Comparison of ENCODE assay signal across 9 cellular contexts in genomic region chr3:147616998-147617619, GRCh38.
A peak's percentile ranks its signal among the peaks of the same experiment; 100 is the strongest.
DNase-seq lines count a peak whose midpoint lies in the region; ATAC-seq and TF ChIP-seq lines count a peak whose summit lies in the region.
"Had no signal": no experiment of that assay in that cellular context is flagged by ENCODE, and none has a peak within 500 bp of the region (broad histone marks: within the 10 kb centered on the region; RNA-seq: fewer than 3 reads in every experiment).

No MANE protein-coding gene starts in this region.

- H3K36me3 ChIP-seq in heart left ventricle (no peaks in the 10 kb centered on the region), upper lobe of left lung (no peaks in the 10 kb centered on the region)

- no peaks in the 10 kb centered on the region for H3K9me3 Mint-ChIP-seq in type B pancreatic cell

- H3K27ac Mint-ChIP-seq in type B pancreatic cell: no peak overlapping the region

- H3K27me3 Mint-ChIP-seq in type B pancreatic cell: no peaks in the 10 kb centered on the region

- DNase-seq in heart left ventricle: no peak
- no peak for DNase-seq in Right ventricle myocardium inferior (ENCODE audit: missing footprints)
- peak; percentile 42 for DNase-seq in NCI-H69 (lab: John Stamatoyannopoulos, UW)
- DNase-seq in epithelial cell of proximal tubule (ENCODE audit: low read depth): no peak
- no peak for DNase-seq in type B pancreatic cell (ENCODE audit: extremely low spot score, unreplicated experiment)
- DNase-seq in upper lobe of left lung: no peak

- H3K27ac ChIP-seq in heart left ventricle (no peak overlapping the region), upper lobe of left lung (no peak overlapping the region)

- TF ChIP-seq EP300 in upper lobe of left lung (IDR thresholded peaks at IDR 0.05): no peak

- H3K4me3 ChIP-seq in heart left ventricle: no peak overlapping the region
- no peak overlapping the region for H3K4me3 ChIP-seq in epithelial cell of proximal tubule (ENCODE audit: low read depth, low read length)
- no peak overlapping the region for H3K4me3 ChIP-seq in upper lobe of left lung
- H3K4me3 ChIP-seq: K562 had no signal

- H3K27me3 ChIP-seq in heart left ventricle (no peaks in the 10 kb centered on the region), upper lobe of left lung (no peaks in the 10 kb centered on the region)

- H3K4me1 Mint-ChIP-seq in type B pancreatic cell (ENCODE audit: unreplicated experiment): peaks cover 42% of the 10 kb centered on the region

- TF ChIP-seq POLR2A in heart left ventricle (IDR thresholded peaks at IDR 0.05) (no peak), upper lobe of left lung (IDR thresholded peaks at IDR 0.05) (no peak)

- TF ChIP-seq CTCF in heart left ventricle (IDR thresholded peaks at IDR 0.05) (peak in 11 of 12 donors; percentile 9 to 54 (median 47)), epithelial cell of proximal tubule (conservative IDR thresholded peaks at IDR 0.05; ENCODE audit: low read depth, low read length) (peak; percentile 54), type B pancreatic cell (conservative IDR thresholded peaks at IDR 0.05) (peak; percentile 79), upper lobe of left lung (IDR thresholded peaks at IDR 0.05) (peak in 1 of 6 experiments; percentile 15)

- intact Hi-C loops in heart left ventricle (cut with DNase I): no loop called here
- intact Hi-C loops in Right ventricle myocardium inferior (cut with DNase I): no loop called here

- no peaks in the 10 kb centered on the region for H3K36me3 Mint-ChIP-seq in type B pancreatic cell

- ATAC-seq in heart left ventricle (no peak), Right ventricle myocardium inferior (no peak), upper lobe of left lung (ENCODE audit: low FRiP score in 2 of 2) (no peak), GM19397 (IDR thresholded peaks at IDR 0.05; ENCODE audit: unreplicated experiment) (no peak), HG03280 (IDR thresholded peaks at IDR 0.05; ENCODE audit: unreplicated experiment) (no peak)
- ATAC-seq: K562 had no signal

- no peak overlapping the region for H3K4me3 Mint-ChIP-seq in type B pancreatic cell

- 8 to 17% (median 8%) methylated on average over 2 of the region's 2 CpGs for WGBS in heart left ventricle, 4 donors
- 5 to 8% methylated on average over 2 of the region's 2 CpGs for WGBS in upper lobe of left lung, 2 donors

- peaks cover 0 to 3% (median 0%) of the 10 kb centered on the region in 12 donors for H3K4me1 ChIP-seq in heart left ventricle
- H3K4me1 ChIP-seq in upper lobe of left lung: no peaks in the 10 kb centered on the region

- H3K9me3 ChIP-seq in heart left ventricle (no peaks in the 10 kb centered on the region), upper lobe of left lung (no peaks in the 10 kb centered on the region)
